In genomic region chr1:50108497-50109073, GRCh38 we compare ENCODE assay signal across 10 cellular contexts. TPM values are rescaled to one million over a fixed set of nuclear protein-coding genes. Genes with fewer than 3 reads are reported as not detected.
A peak's percentile ranks its signal among the peaks of the same experiment; 100 is the strongest.
DNase-seq lines count a peak whose midpoint lies in the region; ATAC-seq lines count a peak whose summit lies in the region.
"Had no signal": no experiment of that assay in that cellular context is flagged by ENCODE, and none has a peak within 500 bp of the region (broad histone marks: within the 10 kb centered on the region; RNA-seq: fewer than 3 reads in every experiment).

TSS of gene ELAVL4 (plus strand) at chr1:50108920. CDS start at chr1:50109190, 270 bp downstream.

- peak within 1 kb of the TSS; percentile 35 for H3K4me3 ChIP-seq in thymus (ENCODE audit: low read length)
- H3K4me3 ChIP-seq: K562 had no signal

- H3K27me3 Mint-ChIP-seq in activated naive CD4-positive, alpha-beta T cell treated with anti-CD3 and anti-CD28 coated beads for 36 hours (ENCODE audit: low read depth): peaks cover 57% of the 10 kb centered on the region
- peaks cover 69 to 72% of the 10 kb centered on the region in 2 donors for H3K27me3 Mint-ChIP-seq in effector memory CD8-positive, alpha-beta T cell
- H3K27me3 Mint-ChIP-seq in activated T-helper 2 cell treated with anti-CD3 and anti-CD28 coated beads, Interferon-gamma antibody, Interleukin-2, Interleukin-4, amounts not matched to agents 10 μg/mL and 5 μg/mL and 100 μg/mL, durations not matched to agents 14 hours and 24 hours and 36 hours (ENCODE audit: low read depth): peaks cover 42% of the 10 kb centered on the region

- no peak within 1 kb of the TSS for H3K27ac Mint-ChIP-seq in activated naive CD4-positive, alpha-beta T cell treated with anti-CD3 and anti-CD28 coated beads for 36 hours
- no peak within 1 kb of the TSS for H3K27ac Mint-ChIP-seq in effector memory CD8-positive, alpha-beta T cell
- H3K27ac Mint-ChIP-seq in activated T-helper 2 cell treated with anti-CD3 and anti-CD28 coated beads, Interferon-gamma antibody, Interleukin-2, Interleukin-4, amounts not matched to agents 10 μg/mL and 5 μg/mL and 100 μg/mL, durations not matched to agents 14 hours and 24 hours and 36 hours: no peak within 1 kb of the TSS

- no peak within 1 kb of the TSS for H3K27ac ChIP-seq in thymus (ENCODE audit: low read depth)

- ATAC-seq in effector memory CD8-positive, alpha-beta T cell (replicated peaks): no peak
- no peak for ATAC-seq in HG03095 (IDR thresholded peaks at IDR 0.05; ENCODE audit: unreplicated experiment)
- ATAC-seq: K562 had no signal

- DNase-seq in activated naive CD4-positive, alpha-beta T cell treated with anti-CD3 and anti-CD28 coated beads for 36 hours: no peak
- DNase-seq in activated naive CD4-positive, alpha-beta T cell (lab: John Stamatoyannopoulos, UW): no peak
- DNase-seq in NCI-H82 treated with DMSO at 0.1 percent for 48 hours (lab: John Stamatoyannopoulos, UW; ENCODE audit: unreplicated experiment) (peak; percentile 95), GM19240 (ENCODE audit: insufficient read length, low spot score) (no peak)
- no peak for DNase-seq in effector memory CD8-positive, alpha-beta T cell
- DNase-seq in activated T-helper 2 cell treated with anti-CD3 and anti-CD28 coated beads, Interferon-gamma antibody, Interleukin-2, Interleukin-4, amounts not matched to agents 10 μg/mL and 5 μg/mL and 100 μg/mL, durations not matched to agents 14 hours and 24 hours and 36 hours (ENCODE audit: low spot score): no peak

- peaks cover 16% of the 10 kb centered on the region for H3K4me1 Mint-ChIP-seq in activated naive CD4-positive, alpha-beta T cell treated with anti-CD3 and anti-CD28 coated beads for 36 hours (ENCODE audit: low read depth)
- peaks cover 11 to 21% of the 10 kb centered on the region in 2 donors for H3K4me1 Mint-ChIP-seq in effector memory CD8-positive, alpha-beta T cell (ENCODE audit: low read depth in 2 of 2)
- H3K4me1 Mint-ChIP-seq in activated T-helper 2 cell treated with anti-CD3 and anti-CD28 coated beads, Interferon-gamma antibody, Interleukin-2, Interleukin-4, amounts not matched to agents 10 μg/mL and 5 μg/mL and 100 μg/mL, durations not matched to agents 14 hours and 24 hours and 36 hours (ENCODE audit: low read depth): peaks cover 9% of the 10 kb centered on the region

- no peaks in the 10 kb centered on the region for H3K27me3 ChIP-seq in thymus (ENCODE audit: control insufficient read depth, insufficient read depth)

- intact Hi-C loops in activated naive CD4-positive, alpha-beta T cell treated with anti-CD3 and anti-CD28 coated beads for 36 hours (cut with micrococcal nuclease): no loop called here
- intact Hi-C loops in activated T-helper 2 cell treated with anti-CD3 and anti-CD28 coated beads, Interferon-gamma antibody, Interleukin-2, Interleukin-4, amounts not matched to agents 10 μg/mL and 5 μg/mL and 100 μg/mL, durations not matched to agents 14 hours and 24 hours and 36 hours (cut with micrococcal nuclease): no loop called here

- H3K36me3 Mint-ChIP-seq in activated naive CD4-positive, alpha-beta T cell treated with anti-CD3 and anti-CD28 coated beads for 36 hours (ENCODE audit: low read depth): no peaks in the 10 kb centered on the region
- H3K36me3 Mint-ChIP-seq in effector memory CD8-positive, alpha-beta T cell (ENCODE audit: insufficient read depth): peaks cover 4% of the 10 kb centered on the region
- no peaks in the 10 kb centered on the region for H3K36me3 Mint-ChIP-seq in activated T-helper 2 cell treated with anti-CD3 and anti-CD28 coated beads, Interferon-gamma antibody, Interleukin-2, Interleukin-4, amounts not matched to agents 10 μg/mL and 5 μg/mL and 100 μg/mL, durations not matched to agents 14 hours and 24 hours and 36 hours (ENCODE audit: low read depth)

- WGBS in thymus: 59% methylated on average over 11 of the region's 11 CpGs

- CTCF ChIA-PET in activated naive CD4-positive, alpha-beta T cell treated with anti-CD3 and anti-CD28 coated beads for 36 hours (lab: Charles Lee): no interaction called here

- H3K4me3 Mint-ChIP-seq in activated naive CD4-positive, alpha-beta T cell treated with anti-CD3 and anti-CD28 coated beads for 36 hours: peak within 1 kb of the TSS; percentile 7
- H3K4me3 Mint-ChIP-seq in effector memory CD8-positive, alpha-beta T cell: peak within 1 kb of the TSS; percentile 17 to 66
- no peak within 1 kb of the TSS for H3K4me3 Mint-ChIP-seq in activated T-helper 2 cell treated with anti-CD3 and anti-CD28 coated beads, Interferon-gamma antibody, Interleukin-2, Interleukin-4, amounts not matched to agents 10 μg/mL and 5 μg/mL and 100 μg/mL, durations not matched to agents 14 hours and 24 hours and 36 hours (ENCODE audit: low read depth)

- no peaks in the 10 kb centered on the region for H3K9me3 ChIP-seq in thymus (ENCODE audit: control insufficient read depth)

- H3K4me1 ChIP-seq in thymus (ENCODE audit: control insufficient read depth, insufficient read depth, low read length): peaks cover 3% of the 10 kb centered on the region

- H3K9me3 Mint-ChIP-seq in activated naive CD4-positive, alpha-beta T cell treated with anti-CD3 and anti-CD28 coated beads for 36 hours: no peaks in the 10 kb centered on the region
- no peaks in the 10 kb centered on the region for H3K9me3 Mint-ChIP-seq in effector memory CD8-positive, alpha-beta T cell
- H3K9me3 Mint-ChIP-seq in activated T-helper 2 cell treated with anti-CD3 and anti-CD28 coated beads, Interferon-gamma antibody, Interleukin-2, Interleukin-4, amounts not matched to agents 10 μg/mL and 5 μg/mL and 100 μg/mL, durations not matched to agents 14 hours and 24 hours and 36 hours: no peaks in the 10 kb centered on the region

- H3K36me3 ChIP-seq in thymus (ENCODE audit: control insufficient read depth, insufficient read depth): no peaks in the 10 kb centered on the region

RNA-seq across cellular contexts. Expression of gene ELAVL4, which starts in this region (rescaled TPM):
- total RNA-seq in activated naive CD4-positive, alpha-beta T cell treated with anti-CD3 and anti-CD28 coated beads for 36 hours: not detected
- polyA plus RNA-seq in thymus: 0.55 TPM
- total RNA-seq in activated T-helper 2 cell treated with anti-CD3 and anti-CD28 coated beads, Interferon-gamma antibody, Interleukin-2, Interleukin-4, amounts not matched to agents 10 μg/mL and 5 μg/mL and 100 μg/mL, durations not matched to agents 14 hours and 24 hours and 36 hours: not detected in 2 replicates
- total RNA-seq: K562; T-helper 2 cell treated with Interferon-gamma antibody and Interleukin-4, amounts not matched to agents 100 ng/mL and 5 ng/mL, for 36 hours had no signal
- polyA plus RNA-seq: K562 had no signal
